In genomic region chr15:91759560-91759959, GRCh38 we compare ENCODE assay signal across 34 cellular contexts.
A peak's percentile ranks its signal among the peaks of the same experiment; 100 is the strongest.
DNase-seq lines count a peak whose midpoint lies in the region; ATAC-seq and TF ChIP-seq lines count a peak whose summit lies in the region.
"Had no signal": no experiment of that assay in that cellular context is flagged by ENCODE, and none has a peak within 500 bp of the region (broad histone marks: within the 10 kb centered on the region; RNA-seq: fewer than 3 reads in every experiment).

No MANE protein-coding gene starts in this region.

- H3K4me3 Mint-ChIP-seq in stimulated activated effector memory CD8-positive, alpha-beta T cell treated with anti-CD3 and anti-CD28 coated beads, Interleukin-12 subunit alpha, Interleukin-12 subunit beta, amount 100 ng/mL, for 72 hours, result no peak overlapping the region
- H3K4me3 Mint-ChIP-seq in Calu3 (ENCODE audit: low read depth, unreplicated experiment), result no peak overlapping the region
- H3K4me3 Mint-ChIP-seq: B cell; CD14-positive monocyte; CD4-positive, alpha-beta memory T cell; CD4-positive, alpha-beta T cell; CD4-positive, CD25-positive, alpha-beta regulatory T cell; CD8-positive, alpha-beta memory T cell; CD8-positive, alpha-beta T cell had no signal

- no peak for ATAC-seq in left cardiac atrium
- no peak for ATAC-seq in stimulated activated effector memory CD8-positive, alpha-beta T cell treated with anti-CD3 and anti-CD28 coated beads, Interleukin-12 subunit alpha, Interleukin-12 subunit beta, amount 100 ng/mL, for 72 hours
- ATAC-seq: A549; CD8-positive, alpha-beta T cell had no signal

- peak overlapping the region; percentile 67 for H3K27ac ChIP-seq in cardiac muscle cell
- no peak overlapping the region for H3K27ac ChIP-seq in trophoblast cell (ENCODE audit: low read depth, low read length)
- H3K27ac ChIP-seq: 22Rv1; A549; BLaER1; BLaER1 treated with 17β-estradiol and CSF1 and Interleukin-3, amounts not matched to agents 10 nM and 100 nM; C4-2B had no signal

- peak overlapping the region; percentile 3 for H3K9ac ChIP-seq in trophoblast cell (ENCODE audit: low read length)
- H3K9ac ChIP-seq: BLaER1; BLaER1 treated with 17β-estradiol and CSF1 and Interleukin-3, amounts not matched to agents 10 nM and 100 nM had no signal

- peak overlapping the region; percentile 3 for H3K27ac Mint-ChIP-seq in stimulated activated effector memory CD8-positive, alpha-beta T cell treated with anti-CD3 and anti-CD28 coated beads, Interleukin-12 subunit alpha, Interleukin-12 subunit beta, amount 100 ng/mL, for 72 hours
- H3K27ac Mint-ChIP-seq in Calu3 (ENCODE audit: unreplicated experiment), result no peak overlapping the region
- H3K27ac Mint-ChIP-seq: B cell; CD4-positive, alpha-beta memory T cell; CD4-positive, alpha-beta T cell; CD4-positive, CD25-positive, alpha-beta regulatory T cell; CD8-positive, alpha-beta memory T cell; CD8-positive, alpha-beta T cell had no signal

- no CpG with 5 or more reads among the region's 2 CpGs for WGBS in trophoblast cell (ENCODE audit: extremely low coverage, insufficient coverage, insufficient read length)

- no peak overlapping the region for H2BK120ac ChIP-seq in trophoblast cell (ENCODE audit: insufficient read depth, low read length, poor library complexity)

- no peak overlapping the region for H4K8ac ChIP-seq in trophoblast cell (ENCODE audit: low read depth, low read length)

- H2BK12ac ChIP-seq in trophoblast cell (ENCODE audit: low read length), result no peak overlapping the region

- no peak overlapping the region for H3K14ac ChIP-seq in trophoblast cell (ENCODE audit: low read length)

- H3K9me3 Mint-ChIP-seq in stimulated activated effector memory CD8-positive, alpha-beta T cell treated with anti-CD3 and anti-CD28 coated beads, Interleukin-12 subunit alpha, Interleukin-12 subunit beta, amount 100 ng/mL, for 72 hours, result no peaks in the 10 kb centered on the region
- peaks cover 3% of the 10 kb centered on the region for H3K9me3 Mint-ChIP-seq in Calu3 (ENCODE audit: low read depth, unreplicated experiment)
- H3K9me3 Mint-ChIP-seq: CD4-positive, alpha-beta T cell; CD8-positive, alpha-beta memory T cell; CD8-positive, alpha-beta T cell had no signal

- H3K9me3 ChIP-seq in cardiac muscle cell (ENCODE audit: low read depth), result no peaks in the 10 kb centered on the region
- no peaks in the 10 kb centered on the region for H3K9me3 ChIP-seq in trophoblast cell (ENCODE audit: insufficient read depth, low read depth, low read length)
- H3K9me3 ChIP-seq in HAP-1, result no peaks in the 10 kb centered on the region
- H3K9me3 ChIP-seq: A549, BE2C, Caco-2 had no signal

- H4K12ac ChIP-seq in trophoblast cell (ENCODE audit: low read depth, low read length), result no peak overlapping the region

- no peak overlapping the region for H3K4ac ChIP-seq in trophoblast cell (ENCODE audit: low read depth, low read length)

- H3K27me3 ChIP-seq in cardiac muscle cell, result no peaks in the 10 kb centered on the region
- no peaks in the 10 kb centered on the region for H3K27me3 ChIP-seq in trophoblast cell (ENCODE audit: insufficient read depth, low read length)
- H3K27me3 ChIP-seq in HAP-1 (ENCODE audit: low read depth), result no peaks in the 10 kb centered on the region
- H3K27me3 ChIP-seq: BE2C; BLaER1; BLaER1 treated with 17β-estradiol and CSF1 and Interleukin-3, amounts not matched to agents 10 nM and 100 nM had no signal

- H3K79me1 ChIP-seq in trophoblast cell (ENCODE audit: low read length), result no peaks in the 10 kb centered on the region

- H3K4me2 ChIP-seq in trophoblast cell (ENCODE audit: low read length), result no peak overlapping the region
- H3K4me2 ChIP-seq: A549; BLaER1; BLaER1 treated with 17β-estradiol and CSF1 and Interleukin-3, amounts not matched to agents 10 nM and 100 nM had no signal

- H3K36me3 ChIP-seq in cardiac muscle cell (no peaks in the 10 kb centered on the region), trophoblast cell (ENCODE audit: control insufficient read depth in 1 of 2, insufficient read depth in 2 of 2, low read length in 2 of 2) (no peaks in the 10 kb centered on the region), HAP-1 (replicated peaks) (no peaks in the 10 kb centered on the region)
- H3K36me3 ChIP-seq: BE2C; BLaER1; BLaER1 treated with 17β-estradiol and CSF1 and Interleukin-3, amounts not matched to agents 10 nM and 100 nM had no signal

- DNase-seq in cardiac muscle cell (ENCODE audit: low read depth in 1 of 2, low spot score in 1 of 2), result peak in 1 of 2 donors; percentile 78
- DNase-seq in left cardiac atrium, result no peak
- DNase-seq in SK-N-DZ (ENCODE audit: low spot score), result peak; percentile 43
- DNase-seq in trophoblast cell, result no peak
- DNase-seq in stimulated activated effector memory CD8-positive, alpha-beta T cell treated with anti-CD3 and anti-CD28 coated beads, Interleukin-12 subunit alpha, Interleukin-12 subunit beta, amount 100 ng/mL, for 72 hours (ENCODE audit: low spot score in 2 of 2), result no peak
- no peak for DNase-seq in NCI-H2227 treated with DMSO at 0.1 percent for 48 hours (lab: John Stamatoyannopoulos, UW)
- DNase-seq in HAP-1 (ENCODE audit: low spot score in 2 of 2), result no peak
- DNase-seq in Calu3, result no peak
- DNase-seq: 8988T; ACHN; AML-193; BE2C; C1 segment of cervical spinal cord; Caco-2; CD4-positive, alpha-beta memory T cell; CD4-positive, alpha-beta T cell; CD4-positive, CD25-positive, alpha-beta regulatory T cell; CD8-positive, alpha-beta memory T cell; CD8-positive, alpha-beta T cell; COR-L47; DMS 273 treated with DMSO at 0.1 percent for 48 hours; DMS153; DMS53; DMS79; DMS79 treated with DMSO at 0.1 percent for 48 hours; DND-41; EL had no signal

- H2AFZ ChIP-seq in trophoblast cell (ENCODE audit: insufficient read depth, low read length, poor library complexity), result no peak overlapping the region

- peaks cover 46% of the 10 kb centered on the region for H3K27me3 Mint-ChIP-seq in Calu3 (ENCODE audit: unreplicated experiment)

- no peak overlapping the region for H3K4me3 ChIP-seq in cardiac muscle cell
- no peak overlapping the region for H3K4me3 ChIP-seq in trophoblast cell (ENCODE audit: low read depth, low read length)
- no peak overlapping the region for H3K4me3 ChIP-seq in HAP-1
- H3K4me3 ChIP-seq: A549; BLaER1; BLaER1 treated with 17β-estradiol and CSF1 and Interleukin-3, amounts not matched to agents 10 nM and 100 nM had no signal

- H2AK5ac ChIP-seq in trophoblast cell (ENCODE audit: low read length), result no peak overlapping the region

- CTCF ChIA-PET in Calu3 (lab: Charles Lee), result no interaction called here

- TF ChIP-seq CTCF in cardiac muscle cell (IDR thresholded peaks at IDR 0.05; ENCODE audit: low read depth, low read length), result no peak
- TF ChIP-seq CTCF in Calu3 (IDR thresholded peaks at IDR 0.05; ENCODE audit: unreplicated experiment), result no peak

- intact Hi-C loops in left cardiac atrium (cut with DNase I) (no loop called here), Calu3 (cut with micrococcal nuclease; ENCODE audit: unreplicated experiment) (no loop called here)

- no peaks in the 10 kb centered on the region for H3K79me2 ChIP-seq in trophoblast cell (ENCODE audit: control insufficient read depth, insufficient read depth, low read length, poor library complexity)

- H3K4me1 ChIP-seq in cardiac muscle cell (ENCODE audit: low read depth), result peaks cover 8% of the 10 kb centered on the region
- H3K4me1 ChIP-seq in trophoblast cell (ENCODE audit: control insufficient read depth in 1 of 2, insufficient read depth in 2 of 2, low read length in 2 of 2), result no peaks in the 10 kb centered on the region
- no peaks in the 10 kb centered on the region for H3K4me1 ChIP-seq in HAP-1
- H3K4me1 ChIP-seq: A549; BE2C; BLaER1; BLaER1 treated with 17β-estradiol and CSF1 and Interleukin-3, amounts not matched to agents 10 nM and 100 nM; Caco-2 had no signal

- no TSS peak for BruUV-seq in Calu3 (replicated peaks; lab: Mats Ljungman, UMichigan)

- H4K91ac ChIP-seq in trophoblast cell (ENCODE audit: low read depth, low read length), result no peak overlapping the region

- in situ Hi-C loops in HAP-1 (cut with MboI; ENCODE audit: low sequenced_read_pairs), result no loop called here

- H3K4me1 Mint-ChIP-seq in stimulated activated effector memory CD8-positive, alpha-beta T cell treated with anti-CD3 and anti-CD28 coated beads, Interleukin-12 subunit alpha, Interleukin-12 subunit beta, amount 100 ng/mL, for 72 hours, result no peaks in the 10 kb centered on the region
- no peaks in the 10 kb centered on the region for H3K4me1 Mint-ChIP-seq in Calu3 (ENCODE audit: low read depth, unreplicated experiment)
- H3K4me1 Mint-ChIP-seq: B cell; CD14-positive monocyte; CD4-positive, alpha-beta memory T cell; CD4-positive, CD25-positive, alpha-beta regulatory T cell; CD8-positive, alpha-beta memory T cell had no signal

- H3K18ac ChIP-seq in trophoblast cell (ENCODE audit: low read length), result no peak overlapping the region

- no peak overlapping the region for H3K23ac ChIP-seq in trophoblast cell (ENCODE audit: low read length)

- H3K36me3 Mint-ChIP-seq in stimulated activated effector memory CD8-positive, alpha-beta T cell treated with anti-CD3 and anti-CD28 coated beads, Interleukin-12 subunit alpha, Interleukin-12 subunit beta, amount 100 ng/mL, for 72 hours, result no peaks in the 10 kb centered on the region
- H3K36me3 Mint-ChIP-seq in Calu3 (ENCODE audit: insufficient read depth, unreplicated experiment), result no peaks in the 10 kb centered on the region
- H3K36me3 Mint-ChIP-seq: CD14-positive monocyte; CD4-positive, alpha-beta memory T cell; CD4-positive, CD25-positive, alpha-beta regulatory T cell; CD8-positive, alpha-beta memory T cell; CD8-positive, alpha-beta T cell had no signal

- H2BK5ac ChIP-seq in trophoblast cell (ENCODE audit: low read depth, low read length, poor library complexity), result no peak overlapping the region
